Comparison of ENCODE assay signal across 8 cellular contexts in genomic region chr14:104677506-104678332, GRCh38. TPM values are rescaled to one million over a fixed set of nuclear protein-coding genes. Genes with fewer than 3 reads are reported as not detected.
DNase-seq lines count a peak whose midpoint lies in the region; ATAC-seq lines count a peak whose summit lies in the region.

No MANE protein-coding gene starts in this region.

- peak overlapping the region; percentile 90 to 93 for H3K4ac ChIP-seq in mesenchymal stem cell (ENCODE audit: low read depth in 1 of 2, low read length in 2 of 2)

- peak overlapping the region; percentile 21 for H2AK5ac ChIP-seq in mesenchymal stem cell (ENCODE audit: low read length, severe bottlenecking)

- no peak overlapping the region for H2AFZ ChIP-seq in mesenchymal stem cell (ENCODE audit: low read depth, low read length)

- peak overlapping the region; percentile 98 to 99 for H3K18ac ChIP-seq in mesenchymal stem cell (ENCODE audit: low read depth in 1 of 2, low read length in 2 of 2)

- peak overlapping the region; percentile 89 for H3K9ac ChIP-seq in mesenchymal stem cell (ENCODE audit: low read length)

- H2BK12ac ChIP-seq in mesenchymal stem cell (ENCODE audit: low read length in 2 of 2), result peak overlapping the region; percentile 93 to 95

- 1% methylated on average over 43 of the region's 43 CpGs for WGBS in mesenchymal stem cell

- no peak overlapping the region for H3K23ac ChIP-seq in mesenchymal stem cell (ENCODE audit: low read length in 2 of 2)

- H3K79me1 ChIP-seq in mesenchymal stem cell (replicated peaks; ENCODE audit: low read length, poor library complexity, severe bottlenecking), result peaks cover 7% of the 10 kb centered on the region

- DNase-seq in GF-D8 (lab: John Stamatoyannopoulos, UW), result peak; percentile 65
- peak; percentile 95 for DNase-seq in NCI-H2171 treated with DMSO at 0.1 percent for 48 hours (lab: John Stamatoyannopoulos, UW)
- peak; percentile 79 to 85 for DNase-seq in activated CD4-positive, alpha-beta T cell treated with anti-CD3 and anti-CD28 coated beads, Interleukin-2, amount 50 U/mL, for 48 hours
- DNase-seq in effector memory CD4-positive, alpha-beta T cell, result peak; percentile 43 to 48 (median 45)
- DNase-seq in mesenchymal stem cell, result peak; percentile 91
- peak; percentile 45 for DNase-seq in stimulated activated CD8-positive, alpha-beta memory T cell treated with anti-CD3 and anti-CD28 coated beads, Interleukin-12 subunit alpha, Interleukin-12 subunit beta, amount 100 ng/mL, for 24 hours (ENCODE audit: extremely low read depth)

- no peaks in the 10 kb centered on the region for H3K9me3 ChIP-seq in effector memory CD4-positive, alpha-beta T cell (ENCODE audit: control insufficient read depth, low read length)
- no peaks in the 10 kb centered on the region for H3K9me3 ChIP-seq in mesenchymal stem cell (ENCODE audit: control insufficient read depth, low read length)

- peak overlapping the region; percentile 82 for H3K4me2 ChIP-seq in mesenchymal stem cell (ENCODE audit: low read length, poor library complexity, severe bottlenecking)

- peak overlapping the region; percentile 64 for H3K4me3 ChIP-seq in effector memory CD4-positive, alpha-beta T cell (ENCODE audit: insufficient read depth, low read depth, low read length, poor library complexity, severe bottlenecking)
- peak overlapping the region; percentile 56 to 74 for H3K4me3 ChIP-seq in mesenchymal stem cell (ENCODE audit: insufficient read depth in 1 of 2, low read depth in 1 of 2, low read length in 2 of 2)

- peak overlapping the region; percentile 96 for H2BK120ac ChIP-seq in mesenchymal stem cell (ENCODE audit: low read depth, low read length)

- H3K27me3 ChIP-seq in effector memory CD4-positive, alpha-beta T cell (replicated peaks; ENCODE audit: control insufficient read depth, insufficient read depth, low read length, poor library complexity, severe bottlenecking), result no peaks in the 10 kb centered on the region
- no peaks in the 10 kb centered on the region for H3K27me3 ChIP-seq in mesenchymal stem cell (ENCODE audit: control insufficient read depth in 1 of 2, insufficient read depth in 1 of 2, low read length in 2 of 2)

- H4K91ac ChIP-seq in mesenchymal stem cell (ENCODE audit: low read length), result peak overlapping the region; percentile 98

- H3K14ac ChIP-seq in mesenchymal stem cell (ENCODE audit: low read length in 2 of 2), result peak overlapping the region in 1 of 2 experiments; percentile 90

- ATAC-seq in HG02642 (IDR thresholded peaks at IDR 0.05; ENCODE audit: poor library complexity, unreplicated experiment) (peak; percentile 43), GM19328 (IDR thresholded peaks at IDR 0.05; ENCODE audit: unreplicated experiment) (no peak)

- peak overlapping the region; percentile 99 for H2BK15ac ChIP-seq in mesenchymal stem cell (ENCODE audit: low read depth, poor library complexity, severe bottlenecking)

- H3K36me3 ChIP-seq in effector memory CD4-positive, alpha-beta T cell (ENCODE audit: control insufficient read depth, insufficient read depth, low read length), result no peaks in the 10 kb centered on the region
- H3K36me3 ChIP-seq in mesenchymal stem cell (ENCODE audit: control insufficient read depth in 1 of 2, insufficient read depth in 2 of 2, low read depth in 1 of 2, low read length in 2 of 2), result peaks cover 0 to 3% of the 10 kb centered on the region in 2 experiments

- peak overlapping the region; percentile 87 for H2BK5ac ChIP-seq in mesenchymal stem cell (ENCODE audit: low read depth, low read length, poor library complexity, severe bottlenecking)

- H3K4me1 ChIP-seq in effector memory CD4-positive, alpha-beta T cell (ENCODE audit: control insufficient read depth, insufficient read depth, low read length, poor library complexity, severe bottlenecking), result peaks cover 24% of the 10 kb centered on the region
- peaks cover 58% of the 10 kb centered on the region for H3K4me1 ChIP-seq in mesenchymal stem cell (ENCODE audit: control insufficient read depth, insufficient read depth, low read depth, low read length)

- no peak overlapping the region for H3K27ac ChIP-seq in effector memory CD4-positive, alpha-beta T cell (ENCODE audit: insufficient read depth, low read length, poor library complexity, severe bottlenecking)
- H3K27ac ChIP-seq in mesenchymal stem cell (ENCODE audit: low read length, poor library complexity, severe bottlenecking), result peak overlapping the region; percentile 72

- peak overlapping the region; percentile 97 for H4K8ac ChIP-seq in mesenchymal stem cell (ENCODE audit: low read length)

RNA-seq across cellular contexts. Expression of gene INF2, which starts 11.7 kb away (rescaled TPM):
- 59.1 TPM for polyA plus RNA-seq in mesenchymal stem cell (2013, experiment 1 of 2)
- 55.9 TPM for polyA plus RNA-seq in mesenchymal stem cell (2013, experiment 2 of 2)

RNA-seq across cellular contexts. Expression of gene ADSS1, which starts 46.3 kb away (rescaled TPM):
- 5.2 TPM for polyA plus RNA-seq in mesenchymal stem cell (2013, experiment 1 of 2)
- polyA plus RNA-seq in mesenchymal stem cell (2013, experiment 2 of 2), result 4.8 TPM

Comparison
In these comparisons a context has a peak if more than half of its experiments do, and no peak if none do; other contexts are left out.
1. DNase-seq: peak in every context shown above with its lines; median percentile 95 in NCI-H2171 treated with DMSO at 0.1 percent for 48 hours; 91 in mesenchymal stem cell; 82 in activated CD4-positive, alpha-beta T cell treated with anti-CD3 and anti-CD28 coated beads, Interleukin-2, amount 50 U/mL, for 48 hours; 65 in GF-D8; 45 in effector memory CD4-positive, alpha-beta T cell; 45 in stimulated activated CD8-positive, alpha-beta memory T cell treated with anti-CD3 and anti-CD28 coated beads, Interleukin-12 subunit alpha, Interleukin-12 subunit beta, amount 100 ng/mL, for 24 hours.